In genomic region chr12:9648701-9649531, GRCh38 we compare ENCODE assay signal across 8 cellular contexts. TPM values are rescaled to one million over a fixed set of nuclear protein-coding genes. Genes with fewer than 3 reads are reported as not detected.
A peak's percentile ranks its signal among the peaks of the same experiment; 100 is the strongest.
DNase-seq lines count a peak whose midpoint lies in the region; ATAC-seq and TF ChIP-seq lines count a peak whose summit lies in the region.

No MANE protein-coding gene starts in this region.

- H3K9me3 ChIP-seq in BLaER1: peaks cover 10% of the 10 kb centered on the region
- no peaks in the 10 kb centered on the region for H3K9me3 ChIP-seq in upper lobe of right lung

- ATAC-seq in upper lobe of right lung (no peak), GM21381 (IDR thresholded peaks at IDR 0.05; ENCODE audit: unreplicated experiment) (no peak)

- H3K4me1 ChIP-seq in BLaER1 (peaks cover 65% of the 10 kb centered on the region), upper lobe of right lung (peaks cover 20% of the 10 kb centered on the region)

- no peaks in the 10 kb centered on the region for H4K20me1 ChIP-seq in BLaER1

- peak overlapping the region; percentile 98 for H3K4me2 ChIP-seq in BLaER1

- H3K27me3 ChIP-seq in BLaER1 (no peaks in the 10 kb centered on the region), brain microvascular endothelial cell (replicated peaks) (no peaks in the 10 kb centered on the region), upper lobe of right lung (no peaks in the 10 kb centered on the region)

- peak overlapping the region; percentile 76 for H3K9ac ChIP-seq in BLaER1

- intact Hi-C loops in lower leg skin (cut with DNase I; ENCODE audit: low total_unique reads): no loop called here
- intact Hi-C loops in upper lobe of right lung (cut with DNase I): no loop called here

- H3K4me3 ChIP-seq in BLaER1: peak overlapping the region; percentile 68
- peak overlapping the region; percentile 69 for H3K4me3 ChIP-seq in brain microvascular endothelial cell (ENCODE audit: low read depth, low read length)
- peak overlapping the region; percentile 57 for H3K4me3 ChIP-seq in lower leg skin (ENCODE audit: low read depth, poor library complexity, severe bottlenecking)
- H3K4me3 ChIP-seq in upper lobe of right lung: peak overlapping the region; percentile 71

- H3K27ac ChIP-seq in BLaER1: peak overlapping the region; percentile 90
- H3K27ac ChIP-seq in brain microvascular endothelial cell: peak overlapping the region; percentile 66
- H3K27ac ChIP-seq in upper lobe of right lung: peak overlapping the region; percentile 92

- no peak for TF ChIP-seq POLR2A in lower leg skin (IDR thresholded peaks at IDR 0.05)

- WGBS in lower leg skin, 2 donors: 5 to 6% methylated on average over 13 of the region's 13 CpGs

- TF ChIP-seq CTCF in brain microvascular endothelial cell (IDR thresholded peaks at IDR 0.05; ENCODE audit: low read depth, low read length, missing control alignments) (no peak), lower leg skin (IDR thresholded peaks at IDR 0.05) (no peak), upper lobe of right lung (IDR thresholded peaks at IDR 0.05) (no peak)

- DNase-seq in KBM-7 (peak; percentile 27), brain microvascular endothelial cell (no peak), lower leg skin (ENCODE audit: low spot score in 2 of 2) (no peak), upper lobe of right lung (no peak), middle frontal gyrus (ENCODE audit: extremely low spot score, low spot score) (no peak)
- no peak for DNase-seq in activated CD4-positive, alpha-beta T cell treated with anti-CD3 and anti-CD28 coated beads, Interleukin-2, amount 50 U/mL, for 1 hour

- no peaks in the 10 kb centered on the region for H3K36me3 ChIP-seq in BLaER1
- H3K36me3 ChIP-seq in brain microvascular endothelial cell (replicated peaks): peaks cover 3% of the 10 kb centered on the region
- H3K36me3 ChIP-seq in upper lobe of right lung: peaks cover 2% of the 10 kb centered on the region

- in situ Hi-C loops in KBM-7 (cut with MboI; ENCODE audit: low pct_unique_long_range_greater_than_20kb, low sequenced_read_pairs): no loop called here
- in situ Hi-C loops in brain microvascular endothelial cell (cut with HindIII; ENCODE audit: low pct_ligation_motif_present, low sequenced_read_pairs): no loop called here

RNA-seq across cellular contexts. Expression of gene CLEC2D, which starts 20.6 kb away (rescaled TPM):
- total RNA-seq in lower leg skin (1 to 10 TPM; 1.6 to 7.8 (median 2.5) TPM), upper lobe of right lung (12.9 TPM)

RNA-seq across cellular contexts. Expression of gene KLRB1, which starts 41.2 kb away (rescaled TPM):
- total RNA-seq in lower leg skin (under 1 TPM in 3 of 4 donors, not detected in 1; 0.22 to 0.63 (median 0.42) TPM), upper lobe of right lung (3.3 TPM)
